ENCODE assay signal across 8 cellular contexts in the genomic region with DNA sequence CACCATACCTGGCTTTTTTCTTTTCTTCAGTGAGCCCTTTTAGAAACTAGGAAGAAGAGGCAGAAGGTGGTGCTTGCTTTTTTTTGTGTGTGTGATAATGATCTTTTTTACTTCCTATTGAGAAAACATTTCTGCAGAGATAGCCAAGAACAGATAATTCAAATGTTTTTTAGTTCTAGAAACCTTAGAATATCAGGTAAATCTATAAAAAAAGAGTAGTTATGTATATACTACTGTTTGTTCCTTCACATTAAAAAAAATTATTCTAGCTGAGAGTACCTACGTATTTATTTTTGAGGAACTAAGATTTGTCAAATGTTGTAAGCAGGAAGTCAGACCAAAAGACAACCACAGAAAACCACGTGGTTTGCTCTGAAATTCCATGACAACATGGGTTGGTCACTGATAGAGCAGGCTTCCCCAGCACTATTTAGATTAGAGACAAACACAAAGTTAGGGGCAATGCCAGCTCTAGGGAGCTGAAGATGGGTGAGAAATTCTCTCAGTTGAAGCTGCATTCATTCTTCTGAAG. TPM values are rescaled to one million over a fixed set of nuclear protein-coding genes. Genes with fewer than 3 reads are reported as not detected.
A peak's percentile ranks its signal among the peaks of the same experiment; 100 is the strongest.
DNase-seq lines count a peak whose midpoint lies in the region; ATAC-seq and TF ChIP-seq lines count a peak whose summit lies in the region.

No MANE protein-coding gene starts in this region.

- H3K27ac ChIP-seq in ovary = no peak overlapping the region

- no peaks in the 10 kb centered on the region for H3K9me3 ChIP-seq in ovary

- H3K4me1 ChIP-seq in ovary (ENCODE audit: insufficient read depth) = no peaks in the 10 kb centered on the region

- in situ Hi-C loops in ACHN (cut with HindIII; ENCODE audit: low pct_ligation_motif_present, low pct_unique_long_range_greater_than_20kb, low sequenced_read_pairs) = no loop called here

- no peak for TF ChIP-seq EP300 in ovary (IDR thresholded peaks at IDR 0.05)

- DNase-seq in activated gamma-delta T cell treated with Interleukin-2 at 50 U/mL for 16 hours = peak; percentile 62
- DNase-seq in activated gamma-delta T cell (lab: John Stamatoyannopoulos, UW) = no peak
- DNase-seq in dermis blood vessel endothelial cell = peak; percentile 28
- DNase-seq in renal cortical epithelial cell (ENCODE audit: low read depth) = peak; percentile 43
- DNase-seq in ACHN = no peak
- no peak for DNase-seq in ovary

- peaks cover 76% of the 10 kb centered on the region for H3K36me3 Mint-ChIP-seq in T-helper 1 cell treated with Interleukin-12 subunit alpha and Interleukin-12 subunit beta and Interleukin-4 antibody, amounts not matched to agents 30 μg/mL and 1 μg/mL, for 36 hours (ENCODE audit: low read depth)

- H3K27ac Mint-ChIP-seq in T-helper 1 cell treated with Interleukin-12 subunit alpha and Interleukin-12 subunit beta and Interleukin-4 antibody, amounts not matched to agents 30 μg/mL and 1 μg/mL, for 36 hours = peak overlapping the region; percentile 97

- no peak for TF ChIP-seq POLR2A in ovary (IDR thresholded peaks at IDR 0.05)

- H3K4me3 Mint-ChIP-seq in T-helper 1 cell treated with Interleukin-12 subunit alpha and Interleukin-12 subunit beta and Interleukin-4 antibody, amounts not matched to agents 30 μg/mL and 1 μg/mL, for 36 hours = peak overlapping the region; percentile 80

- H3K4me1 Mint-ChIP-seq in T-helper 1 cell treated with Interleukin-12 subunit alpha and Interleukin-12 subunit beta and Interleukin-4 antibody, amounts not matched to agents 30 μg/mL and 1 μg/mL, for 36 hours (ENCODE audit: low read depth) = peaks cover 56% of the 10 kb centered on the region

- TF ChIP-seq CTCF in ovary (IDR thresholded peaks at IDR 0.05) = no peak

- 64 to 73% (median 69%) methylated on average over 2 of the region's 2 CpGs for WGBS in ovary, 3 donors

- ATAC-seq in HG03159 (IDR thresholded peaks at IDR 0.05; ENCODE audit: unreplicated experiment) = peak; percentile 86

- H3K4me3 ChIP-seq in ovary = no peak overlapping the region

- no peaks in the 10 kb centered on the region for H3K9me3 Mint-ChIP-seq in T-helper 1 cell treated with Interleukin-12 subunit alpha and Interleukin-12 subunit beta and Interleukin-4 antibody, amounts not matched to agents 30 μg/mL and 1 μg/mL, for 36 hours

- H3K27me3 ChIP-seq in ovary = no peaks in the 10 kb centered on the region

- no peaks in the 10 kb centered on the region for H3K36me3 ChIP-seq in ovary

- H3K27me3 Mint-ChIP-seq in T-helper 1 cell treated with Interleukin-12 subunit alpha and Interleukin-12 subunit beta and Interleukin-4 antibody, amounts not matched to agents 30 μg/mL and 1 μg/mL, for 36 hours (ENCODE audit: low read depth) = no peaks in the 10 kb centered on the region

- intact Hi-C loops in ovary (cut with DNase I) = loop anchor here in 1 of 4 donors (5.0 kb wide), 1 partner anchor 297 kb away; no protein-coding TSS in a partner anchor

RNA-seq across cellular contexts. Expression of a gene that starts 12.8 kb away (rescaled TPM):
- 24.4 and 26.2 TPM in 2 replicates for total RNA-seq in dermis blood vessel endothelial cell
- total RNA-seq in renal cortical epithelial cell = 26.9 and 41.2 TPM in 2 replicates
- total RNA-seq in ovary = 10 to 100 TPM; 17.3 to 27.5 (median 19.6) TPM
- 10 to 100 TPM in 1 of 2 donors, 1 to 10 TPM in 1; 8.3 to 25.9 TPM for polyA plus RNA-seq in ovary

RNA-seq across cellular contexts. Expression of a gene that starts 19.0 kb away (rescaled TPM):
- total RNA-seq in dermis blood vessel endothelial cell (16.8 and 22.2 TPM in 2 replicates), renal cortical epithelial cell (24.8 and 27.4 TPM in 2 replicates), ovary (10 to 100 TPM; 12.3 to 39.8 (median 26.2) TPM)
- polyA plus RNA-seq in ovary = 10 to 100 TPM; 20.1 to 60.7 TPM

Comparison
In these comparisons a context has a peak if more than half of its experiments do, and no peak if none do; other contexts are left out.
1. DNase-seq: peak in activated gamma-delta T cell treated with Interleukin-2 at 50 U/mL for 16 hours (single experiment), dermis blood vessel endothelial cell (single experiment) and renal cortical epithelial cell (single experiment); none in activated gamma-delta T cell (single experiment), ACHN (single experiment) and ovary (0 of 5).